In the genomic region with DNA sequence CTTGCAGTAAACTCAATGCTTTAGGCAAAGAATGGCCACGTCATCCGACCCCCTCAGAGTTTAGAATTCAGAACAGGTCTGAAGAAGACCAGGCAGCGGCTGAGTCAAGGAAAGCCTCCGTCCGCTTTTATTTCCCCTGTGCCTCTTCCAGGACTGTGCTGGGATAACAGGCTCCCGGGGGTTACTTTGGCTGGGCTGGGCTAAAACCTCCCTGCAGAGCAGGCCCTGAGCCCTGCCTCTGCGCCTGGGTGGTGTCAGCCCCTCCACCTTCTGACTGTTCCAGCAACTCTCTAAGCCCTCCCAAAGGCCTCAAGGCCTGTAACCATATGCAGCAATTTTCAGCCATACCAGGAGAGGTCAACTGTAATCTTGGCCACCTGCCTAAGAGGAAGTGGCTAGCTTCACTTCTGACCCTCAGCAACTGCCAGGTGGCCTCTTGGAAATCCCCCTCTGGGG, we compare ENCODE assay signal across 1 cellular context.
TF ChIP-seq lines count a peak whose summit lies in the region.

No MANE protein-coding gene starts in this region.

TF ChIP-seq in H1, 55 proteins besides CTCF, POLR2A, EP300 and RAD21 (continued from another document):
- TF ChIP-seq CEBPB (IDR thresholded peaks at IDR 0.05; ENCODE audit: low read depth, low read length) (no peak), RFX5 (IDR thresholded peaks at IDR 0.05; ENCODE audit: borderline replicate concordance, low read depth, low read length) (no peak), SIRT6 (IDR thresholded peaks at IDR 0.05; ENCODE audit: low read length) (no peak), FOSL1 (IDR thresholded peaks at IDR 0.05; ENCODE audit: insufficient read depth, low read depth, low read length) (no peak), CHD1 (IDR thresholded peaks at IDR 0.05; ENCODE audit: low read depth, low read length) (no peak)
TF ChIP-seq in H1: peak in this region for 2.
